In the genomic region with DNA sequence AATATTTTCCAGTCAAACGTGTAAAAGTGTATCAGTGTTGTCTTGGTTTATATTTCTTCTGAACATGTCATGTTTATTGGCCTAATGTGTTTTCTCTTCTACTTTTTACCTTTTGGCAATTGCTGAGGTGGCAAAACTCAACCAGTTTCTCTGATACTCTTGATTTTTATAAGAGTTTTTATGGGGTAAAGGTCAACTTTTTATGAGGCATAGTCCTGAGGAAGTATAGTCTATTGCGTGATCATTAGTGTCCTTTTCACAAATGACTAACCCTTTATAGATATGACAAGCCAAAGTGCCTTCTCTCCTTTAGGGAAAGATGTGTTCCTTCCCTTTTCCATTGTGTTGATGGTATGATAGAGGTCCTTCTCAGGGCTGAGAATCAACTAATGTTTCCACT, we compare ENCODE assay signal across 18 cellular contexts.
"Had no signal": no experiment of that assay in that cellular context is flagged by ENCODE, and none has a peak within 500 bp of the region (broad histone marks: within the 10 kb centered on the region; RNA-seq: fewer than 3 reads in every experiment).

No MANE protein-coding gene starts in this region.

- H2AFZ ChIP-seq: neural progenitor cell had no signal

- H3K27me3 ChIP-seq: gastrocnemius medialis, neural progenitor cell, vagina had no signal

- H3K27ac ChIP-seq: coronary artery, gastrocnemius medialis, heart left ventricle, neural progenitor cell, vagina had no signal

- H3K9ac ChIP-seq: neural progenitor cell had no signal

- ATAC-seq: activated CD8-positive, alpha-beta memory T cell treated with anti-CD3 and anti-CD28 coated beads, Interleukin-2, amount 10 ng/mL, durations not matched to agents 7 days and 5 days; gastrocnemius medialis; heart left ventricle; left ventricle myocardium superior; naive thymus-derived CD4-positive, alpha-beta T cell had no signal

- H3K4me3 ChIP-seq: coronary artery, gastrocnemius medialis, heart left ventricle, neural progenitor cell, vagina had no signal

- H3K9me3 ChIP-seq: gastrocnemius medialis, heart left ventricle, vagina had no signal

- DNase-seq: activated CD4-positive, alpha-beta memory T cell treated with anti-CD3 and anti-CD28 coated beads, Interleukin-2, amount 10 ng/mL, durations not matched to agents 7 days and 5 days; activated CD4-positive, alpha-beta T cell treated with anti-CD3 and anti-CD28 coated beads for 48 hours; activated CD4-positive, CD25-positive, alpha-beta regulatory T cell; activated CD8-positive, alpha-beta memory T cell treated with anti-CD3 and anti-CD28 coated beads, Interleukin-2, amount 10 ng/mL, durations not matched to agents 7 days and 5 days; activated naive CD4-positive, alpha-beta T cell; anterior cingulate cortex; caudate nucleus; erythroblast; gastrocnemius medialis; heart left ventricle; immature natural killer cell; kidney glomerular epithelial cell; left ventricle myocardium superior; naive thymus-derived CD4-positive, alpha-beta T cell; trophoblast cell had no signal

- H3K4me1 ChIP-seq: gastrocnemius medialis, heart left ventricle, neural progenitor cell had no signal

- H3K4me2 ChIP-seq: neural progenitor cell had no signal

- H3K36me3 ChIP-seq: gastrocnemius medialis, heart left ventricle, vagina had no signal
